In the genomic region with DNA sequence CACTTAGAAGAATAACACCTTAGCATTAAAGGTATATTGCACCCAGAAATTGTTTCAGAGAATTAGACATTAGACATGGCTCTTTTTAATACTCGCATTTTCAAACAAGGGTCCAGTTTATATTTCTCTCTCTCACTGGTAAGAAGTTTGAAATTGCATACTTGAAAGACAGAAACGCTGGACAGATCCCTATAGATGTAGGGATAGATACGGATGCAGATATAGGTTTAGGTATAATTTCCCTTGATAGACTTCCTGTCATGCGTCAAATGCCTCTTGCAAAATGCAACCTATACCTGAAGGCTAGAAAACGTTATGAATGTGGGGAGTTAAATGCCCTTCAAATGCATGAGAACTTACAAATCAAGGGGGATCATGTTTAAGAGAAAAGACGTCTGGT, we compare ENCODE assay signal across 26 cellular contexts.
"Had no signal": no experiment of that assay in that cellular context is flagged by ENCODE, and none has a peak within 500 bp of the region (broad histone marks: within the 10 kb centered on the region; RNA-seq: fewer than 3 reads in every experiment).

No MANE protein-coding gene starts in this region.

- H3K4me2 ChIP-seq: hepatocyte had no signal

- H3K27ac ChIP-seq: colonic mucosa, epithelial cell of prostate, foreskin keratinocyte, gastroesophageal sphincter, heart left ventricle, hepatocyte, left lung, lower lobe of right lung had no signal

- ATAC-seq: effector memory CD8-positive, alpha-beta T cell; esophagus mucosa; foreskin keratinocyte; gastroesophageal sphincter; heart left ventricle; left colon; left lung; left ventricle myocardium superior; lower lobe of right lung; mucosa of descending colon had no signal

- H3K79me2 ChIP-seq: hepatocyte had no signal

- H3K4me1 ChIP-seq: colonic mucosa, foreskin keratinocyte, gastroesophageal sphincter, lower lobe of right lung had no signal

- H3K27me3 ChIP-seq: colonic mucosa, foreskin keratinocyte, gastroesophageal sphincter, heart left ventricle, hepatocyte, left lung had no signal

- H2AFZ ChIP-seq: hepatocyte had no signal

- H3K9me3 ChIP-seq: colonic mucosa, gastroesophageal sphincter, heart left ventricle, left lung, lower lobe of right lung, mucosa of descending colon had no signal

- H3K36me3 ChIP-seq: colonic mucosa, gastroesophageal sphincter, heart left ventricle, left lung, lower lobe of right lung had no signal

- FAIRE-seq: endometrium, frontal cortex, kidney had no signal

- H3K4me3 ChIP-seq: colonic mucosa, gastroesophageal sphincter, heart left ventricle, hepatocyte, left lung, lower lobe of right lung, mucosa of descending colon had no signal

- DNase-seq: colonic mucosa; cortex of kidney; effector CD8-positive, alpha-beta T cell; effector memory CD8-positive, alpha-beta T cell; endodermal cell; erythroblast; foreskin keratinocyte; heart left ventricle; hypothalamus; immature natural killer cell; islet precursor cell; kidney; kidney glomerular epithelial cell; left colon; left lung; left ventricle myocardium superior; lower lobe of right lung; mesenchymal stem cell; mucosa of descending colon; naive B cell had no signal
